ENCODE assay signal across 16 cellular contexts in genomic region chr15:74855857-74856256, GRCh38. TPM values are rescaled to one million over a fixed set of nuclear protein-coding genes. Genes with fewer than 3 reads are reported as not detected.
A peak's percentile ranks its signal among the peaks of the same experiment; 100 is the strongest.
DNase-seq lines count a peak whose midpoint lies in the region; ATAC-seq, FAIRE-seq and TF ChIP-seq lines count a peak whose summit lies in the region.
"Had no signal": no experiment of that assay in that cellular context is flagged by ENCODE, and none has a peak within 500 bp of the region (broad histone marks: within the 10 kb centered on the region; RNA-seq: fewer than 3 reads in every experiment).

No MANE protein-coding gene starts in this region.

- H2AFZ ChIP-seq in H1 (ENCODE audit: low read length): no peak overlapping the region

- H2BK12ac ChIP-seq in H1 (ENCODE audit: low read depth, low read length): no peak overlapping the region

- in situ Hi-C loops in transverse colon (cut with MboI; ENCODE audit: low pct_ligation_motif_present in 1 of 4, low pct_unique_long_range_greater_than_20kb in 1 of 4, low sequenced_read_pairs in 3 of 4): no loop called here

- no peaks in the 10 kb centered on the region for H3K9me3 Mint-ChIP-seq in activated naive CD4-positive, alpha-beta T cell treated with anti-CD3 and anti-CD28 coated beads for 36 hours

- H3K9ac ChIP-seq in H1 (replicated peaks in 1 of 4; ENCODE audit: extremely low read depth in 1 of 4, low read depth in 3 of 4, low read length in 3 of 4): no peak overlapping the region

- no peaks in the 10 kb centered on the region for H3K4me1 ChIP-seq in SJCRH30
- H3K4me1 ChIP-seq in H1 (replicated peaks in 1 of 4; ENCODE audit: control insufficient read depth in 3 of 4, insufficient read depth in 4 of 4, low read length in 3 of 4): peaks cover 0 to 1% (median 0%) of the 10 kb centered on the region in 4 experiments; a peak in 1 of 7 replicates
- H3K4me1 ChIP-seq in psoas muscle: peaks cover 42% of the 10 kb centered on the region
- H3K4me1 ChIP-seq in transverse colon: peaks cover 25 to 46% (median 41%) of the 10 kb centered on the region in 4 donors

- H3K56ac ChIP-seq in H1 (replicated peaks; ENCODE audit: insufficient read length, low read depth, low read length): no peak overlapping the region

- no peak overlapping the region for H2BK15ac ChIP-seq in H1 (ENCODE audit: low read length)

- peak overlapping the region; percentile 51 for H3K27ac Mint-ChIP-seq in activated naive CD4-positive, alpha-beta T cell treated with anti-CD3 and anti-CD28 coated beads for 36 hours

- TF ChIP-seq EP300 in H1 (IDR thresholded peaks at IDR 0.05; ENCODE audit: borderline replicate concordance in 1 of 2, low read depth in 2 of 2, low read length in 2 of 2): no peak
- no peak for TF ChIP-seq EP300 in transverse colon (IDR thresholded peaks at IDR 0.05; ENCODE audit: low read depth)

- WGBS in H1 (ENCODE audit: extremely low coverage in 1 of 2, insufficient coverage in 1 of 2, insufficient read length in 1 of 2, insufficient replicate concordance in 2 of 2, low coverage in 1 of 2, low lambda C conversion rate in 2 of 2, missing lambda C conversion rate in 1 of 2), 2 experiments: 91% methylated on average over 2 of the region's 2 CpGs; no CpG with 5 or more reads in 1 of the 2 experiments
- WGBS in psoas muscle, 3 donors: 32 to 52% (median 44%) methylated on average over 2 of the region's 2 CpGs
- 93% methylated on average over 2 of the region's 2 CpGs; no CpG with 5 or more reads in 1 of the 2 donors for WGBS in transverse colon (ENCODE audit: low coverage in 1 of 2), 2 donors

- H3K36me3 ChIP-seq in SJCRH30 (no peaks in the 10 kb centered on the region), H1 (ENCODE audit: control insufficient read depth in 2 of 4, insufficient read depth in 4 of 4, low read length in 3 of 4) (peaks cover 2 to 19% (median 10%) of the 10 kb centered on the region in 4 experiments; a peak in 6 of 8 replicates), psoas muscle (ENCODE audit: insufficient read depth in 1 of 2, low read depth in 1 of 2) (peaks cover 0 to 36% of the 10 kb centered on the region in 2 donors), transverse colon (peaks cover 0 to 28% (median 21%) of the 10 kb centered on the region in 4 donors)

- no peak overlapping the region for H2BK5ac ChIP-seq in H1 (ENCODE audit: low read depth, low read length)

- no peak overlapping the region for H3K18ac ChIP-seq in H1 (ENCODE audit: extremely low read depth, low read length)

- no peak for TF ChIP-seq CTCF in H1 (IDR thresholded peaks at IDR 0.05; ENCODE audit: control extremely low read depth in 1 of 3, insufficient read depth in 1 of 3, low read depth in 1 of 3, low read length in 3 of 3)
- no peak for TF ChIP-seq CTCF in psoas muscle (IDR thresholded peaks at IDR 0.05)
- TF ChIP-seq CTCF in transverse colon (IDR thresholded peaks at IDR 0.05): no peak
- TF ChIP-seq CTCF in omental fat pad (IDR thresholded peaks at IDR 0.05): no peak

- no peak overlapping the region for H2BK120ac ChIP-seq in H1 (replicated peaks; ENCODE audit: low read depth, low read length)

- DNase-seq in activated naive CD4-positive, alpha-beta T cell treated with anti-CD3 and anti-CD28 coated beads for 36 hours: no peak
- DNase-seq in activated naive CD4-positive, alpha-beta T cell (lab: John Stamatoyannopoulos, UW): no peak
- DNase-seq in SJCRH30: peak; percentile 32 to 47
- DNase-seq in H1 (ENCODE audit: low read depth in 1 of 2, low spot score in 2 of 2): no peak
- peak in 1 of 2 donors; percentile 78 for DNase-seq in psoas muscle
- DNase-seq in transverse colon: no peak
- DNase-seq in omental fat pad (ENCODE audit: low spot score): no peak
- no peak for DNase-seq in NCI-H526 (lab: John Stamatoyannopoulos, UW)
- DNase-seq: activated CD4-positive, CD25-positive, alpha-beta regulatory T cell treated with anti-CD3 and anti-CD28 coated beads, Interleukin-2, amount 50 U/mL, for 72 hours; KBM-7; lower lobe of right lung; NCI-H1105; NCI-H226; stimulated activated naive CD4-positive, alpha-beta T cell treated with Interleukin-2 at 50 U/mL for 16 hours; SW 1271 had no signal

- TF ChIP-seq RAD21 in H1 (IDR thresholded peaks at IDR 0.05 in 1 of 2, conservative IDR thresholded peaks at IDR 0.05 in 1 of 2; ENCODE audit: low read depth in 2 of 2, low read length in 2 of 2): no peak

- H3K4ac ChIP-seq in H1 (replicated peaks; ENCODE audit: insufficient read length, low read depth, low read length): no peak overlapping the region

- no peaks in the 10 kb centered on the region for H3K23me2 ChIP-seq in H1 (ENCODE audit: low read depth, low read length)

- H3K14ac ChIP-seq in H1 (ENCODE audit: insufficient read length): no peak overlapping the region

- H3K4me2 ChIP-seq in H1 (ENCODE audit: insufficient read depth in 1 of 2, low read depth in 2 of 2, low read length in 2 of 2): no peak overlapping the region

- CTCF ChIA-PET in activated naive CD4-positive, alpha-beta T cell treated with anti-CD3 and anti-CD28 coated beads for 36 hours (lab: Charles Lee): interaction anchor here (0.6 to 3.1 kb wide), 3 partner anchors 45 to 221 kb away, joined by 3 to 9 read pairs (median 3); no protein-coding TSS in a partner anchor
- CTCF ChIA-PET in H1 (lab: Charles Lee; ENCODE audit: partially characterized antibody): interaction anchor here (0.6 to 4.9 kb wide), 12 partner anchors 12 to 1053 kb away, joined by 3 to 24 read pairs (median 4); partner anchors contain the start of gene ULK3

- no peak overlapping the region for H3K4me3 Mint-ChIP-seq in activated naive CD4-positive, alpha-beta T cell treated with anti-CD3 and anti-CD28 coated beads for 36 hours

- POLR2A ChIA-PET in H1 (lab: Charles Lee; ENCODE audit: partially characterized antibody): interaction anchor here (1.1 to 2.3 kb wide), 2 partner anchors 44 to 51 kb away, joined by 3 to 6 read pairs; partner anchors contain the start of gene FAM219B

- H2BK20ac ChIP-seq in H1 (ENCODE audit: low read length): no peak overlapping the region

- FAIRE-seq in H1 (lab: Jason Lieb, UNC): no peak

- H3K4me3 ChIP-seq in SJCRH30 (no peak overlapping the region), H1 (ENCODE audit: extremely low read depth in 1 of 4, insufficient read depth in 2 of 4, low read depth in 3 of 4, low read length in 4 of 4) (no peak overlapping the region), psoas muscle (no peak overlapping the region), transverse colon (no peak overlapping the region)
- H3K4me3 ChIP-seq: lower lobe of right lung had no signal

- H3K79me1 ChIP-seq in H1 (ENCODE audit: low read depth, low read length): peaks cover 6% of the 10 kb centered on the region

- peaks cover 0 to 8% of the 10 kb centered on the region in 2 experiments for H4K20me1 ChIP-seq in H1 (replicated peaks in 1 of 2; ENCODE audit: control insufficient read depth in 1 of 2, insufficient read depth in 2 of 2, low read length in 2 of 2)

- ATAC-seq in psoas muscle (peak; percentile 80 to 85 (median 83)), omental fat pad (ENCODE audit: low FRiP score) (no peak)
- ATAC-seq: lower lobe of right lung had no signal

- no peaks in the 10 kb centered on the region for H3K27me3 Mint-ChIP-seq in activated naive CD4-positive, alpha-beta T cell treated with anti-CD3 and anti-CD28 coated beads for 36 hours (ENCODE audit: low read depth)

- H3K4me1 Mint-ChIP-seq in activated naive CD4-positive, alpha-beta T cell treated with anti-CD3 and anti-CD28 coated beads for 36 hours (ENCODE audit: low read depth): peaks cover 35% of the 10 kb centered on the region

- no peak for TF ChIP-seq POLR2A in H1 (IDR thresholded peaks at IDR 0.05; ENCODE audit: control extremely low read depth in 1 of 2, low read depth in 2 of 2, low read length in 2 of 2)
- no peak for TF ChIP-seq POLR2A in transverse colon (IDR thresholded peaks at IDR 0.05)

- H4K5ac ChIP-seq in H1 (ENCODE audit: insufficient read length, low read depth, low read length): no peak overlapping the region

- peaks cover 9% of the 10 kb centered on the region for H3K36me3 Mint-ChIP-seq in activated naive CD4-positive, alpha-beta T cell treated with anti-CD3 and anti-CD28 coated beads for 36 hours (ENCODE audit: low read depth)

- peak overlapping the region; percentile 71; the same call in 1 of the 2 replicates for H4K8ac ChIP-seq in H1 (ENCODE audit: extremely low read depth, insufficient read depth, low read length)

- intact Hi-C loops in activated naive CD4-positive, alpha-beta T cell treated with anti-CD3 and anti-CD28 coated beads for 36 hours (cut with micrococcal nuclease): no loop called here
- intact Hi-C loops in psoas muscle (cut with DNase I) (loop anchor here in 1 of 2 donors (5.0 kb wide), 1 partner anchor 46 kb away; no protein-coding TSS in a partner anchor), transverse colon (cut with DNase I; ENCODE audit: low total_unique reads) (no loop called here)

- no peaks in the 10 kb centered on the region for H3K79me2 ChIP-seq in H1 (ENCODE audit: control insufficient read depth in 1 of 2, insufficient read depth in 2 of 2, low read length in 2 of 2)

- H3K27ac ChIP-seq in SJCRH30 (no peak overlapping the region), H1 (ENCODE audit: low read depth, low read length) (no peak overlapping the region), psoas muscle (peak overlapping the region; percentile 41), transverse colon (no peak overlapping the region)
- H3K27ac ChIP-seq: lower lobe of right lung, neutrophil had no signal

- H3K9me3 ChIP-seq in SJCRH30 (replicated peaks) (no peaks in the 10 kb centered on the region), H1 (ENCODE audit: insufficient read depth in 2 of 2, low read depth in 1 of 2, low read length in 1 of 2) (no peaks in the 10 kb centered on the region), psoas muscle (no peaks in the 10 kb centered on the region), transverse colon (no peaks in the 10 kb centered on the region)
- H3K9me3 ChIP-seq: lower lobe of right lung, neutrophil had no signal

- no peak overlapping the region for H4K91ac ChIP-seq in H1 (replicated peaks; ENCODE audit: insufficient read length, low read length)

- no peak overlapping the region for H2AK5ac ChIP-seq in H1 (ENCODE audit: low read depth, low read length)

- no peak overlapping the region for H3K23ac ChIP-seq in H1 (ENCODE audit: insufficient read length)

- H3K27me3 ChIP-seq in SJCRH30: no peaks in the 10 kb centered on the region
- H3K27me3 ChIP-seq in H1 (replicated peaks in 1 of 4; ENCODE audit: control insufficient read depth in 3 of 4, extremely low read depth in 1 of 4, insufficient read depth in 3 of 4, low read length in 3 of 4): no peaks in the 10 kb centered on the region
- no peaks in the 10 kb centered on the region for H3K27me3 ChIP-seq in psoas muscle (ENCODE audit: insufficient read depth in 3 of 3, low read length in 2 of 3)
- H3K27me3 ChIP-seq in transverse colon: no peaks in the 10 kb centered on the region
- H3K27me3 ChIP-seq: neutrophil had no signal

RNA-seq across cellular contexts. Expression of gene ULK3, which starts 12.9 kb away (rescaled TPM):
- total RNA-seq in activated naive CD4-positive, alpha-beta T cell treated with anti-CD3 and anti-CD28 coated beads for 36 hours: 10 to 100 TPM; 58.9 to 69.2 TPM
- total RNA-seq in SJCRH30 (2014; rRNA removed; shearing (Covaris generic)): 27.1 and 28.3 TPM in 2 replicates
- total RNA-seq in H1 (2021; fragmentation: NEBNext Ultra II Directional; extraction: Animal tissue kit (Norgen Biotek cat#: 25700)): 25.0 and 27.1 TPM in 2 replicates
- polyA plus RNA-seq in H1 (2011; rRNA removed): 34.4 and 52.2 TPM in 2 replicates
- 39.6 TPM for polyA plus RNA-seq in H1 (2011; cell fraction: cytosol; rRNA removed)
- 241 TPM for polyA plus RNA-seq in H1 (2011; cell fraction: nucleus; rRNA removed)
- polyA plus RNA-seq in H1 (2012, experiment 1 of 2): 23.8 to 32.8 TPM (median 27.6 TPM) in 4 replicates
- polyA plus RNA-seq in H1 (2012, experiment 2 of 2): 22.2 TPM
- 23.5 TPM for polyA plus RNA-seq in H1 (2013, experiment 1 of 2)
- 20.5 TPM for polyA plus RNA-seq in H1 (2013, experiment 2 of 2)
- polyA minus RNA-seq in H1 (2011; rRNA and poly(A)+ RNA removed): 22.9 and 29.2 TPM in 2 replicates
- 14.8 TPM for polyA minus RNA-seq in H1 (2011; cell fraction: cytosol; rRNA and poly(A)+ RNA removed)
- 30.0 TPM for polyA minus RNA-seq in H1 (2011; cell fraction: nucleus; rRNA and poly(A)+ RNA removed)
- 10 to 100 TPM; 17.7 to 34.5 (median 27.0) TPM for total RNA-seq in psoas muscle
- 10 to 100 TPM; 33.2 to 43.5 (median 42.8) TPM for polyA plus RNA-seq in psoas muscle
- 100 to 1,000 TPM; 138 to 473 (median 312) TPM for total RNA-seq in transverse colon
- 10 to 100 TPM; 23.2 to 52.6 (median 41.4) TPM for total RNA-seq in omental fat pad

RNA-seq across cellular contexts. Expression of gene SCAMP2, which starts 17.3 kb away (rescaled TPM):
- total RNA-seq in activated naive CD4-positive, alpha-beta T cell treated with anti-CD3 and anti-CD28 coated beads for 36 hours: 10 to 100 TPM; 60.6 TPM
- total RNA-seq in SJCRH30 (2014; rRNA removed; shearing (Covaris generic)): 25.8 and 29.2 TPM in 2 replicates
- total RNA-seq in H1 (2021; fragmentation: NEBNext Ultra II Directional; extraction: Animal tissue kit (Norgen Biotek cat#: 25700)): 40.3 and 41.7 TPM in 2 replicates
- polyA plus RNA-seq in H1 (2011; rRNA removed) (112 and 131 TPM in 2 replicates), psoas muscle (10 to 100 TPM; 40.2 to 73.6 (median 48.6) TPM)
- 54.5 TPM for polyA plus RNA-seq in H1 (2011; cell fraction: cytosol; rRNA removed)
- polyA plus RNA-seq in H1 (2011; cell fraction: nucleus; rRNA removed): 69.7 TPM
- 32.4 to 42.6 TPM (median 38.6 TPM) in 4 replicates for polyA plus RNA-seq in H1 (2012, experiment 1 of 2)
- polyA plus RNA-seq in H1 (2012, experiment 2 of 2): 42.5 TPM
- polyA plus RNA-seq in H1 (2013, experiment 1 of 2): 49.4 TPM
- polyA plus RNA-seq in H1 (2013, experiment 2 of 2): 59.2 TPM
- 83.8 and 86.8 TPM in 2 replicates for polyA minus RNA-seq in H1 (2011; rRNA and poly(A)+ RNA removed)
- polyA minus RNA-seq in H1 (2011; cell fraction: cytosol; rRNA and poly(A)+ RNA removed): 39.1 TPM
- 29.2 TPM for polyA minus RNA-seq in H1 (2011; cell fraction: nucleus; rRNA and poly(A)+ RNA removed)
- total RNA-seq in psoas muscle (10 to 100 TPM; 32.1 to 67.3 (median 52.6) TPM), transverse colon (100 to 1,000 TPM; 154 to 234 (median 193) TPM), omental fat pad (10 to 100 TPM; 55.5 to 99.4 (median 63.7) TPM)

RNA-seq across cellular contexts. Expression of gene CPLX3, which starts 29.4 kb away (rescaled TPM):
- total RNA-seq in activated naive CD4-positive, alpha-beta T cell treated with anti-CD3 and anti-CD28 coated beads for 36 hours: not detected
- total RNA-seq in SJCRH30 (2014; rRNA removed; shearing (Covaris generic)): not detected in 2 replicates
- total RNA-seq in H1 (2021; fragmentation: NEBNext Ultra II Directional; extraction: Animal tissue kit (Norgen Biotek cat#: 25700)): not detected in 2 replicates
- polyA plus RNA-seq in H1 (2011; rRNA removed) (0.17 and 0.27 TPM in 2 replicates), psoas muscle (under 1 TPM in 2 of 3 donors, not detected in 1; 0.03 to 0.04 TPM)
- 0.23 TPM for polyA plus RNA-seq in H1 (2011; cell fraction: cytosol; rRNA removed)
- polyA plus RNA-seq in H1 (2011; cell fraction: nucleus; rRNA removed): 0.16 TPM
- polyA plus RNA-seq in H1 (2012, experiment 1 of 2): 0.08 to 0.19 TPM (median 0.08 TPM) in 3 of 4 replicates, not detected in the other
- polyA plus RNA-seq in H1 (2012, experiment 2 of 2): 0.09 TPM
- polyA plus RNA-seq in H1 (2013, experiment 1 of 2): 0.10 TPM
- 0.11 TPM for polyA plus RNA-seq in H1 (2013, experiment 2 of 2)
- polyA minus RNA-seq in H1 (2011; rRNA and poly(A)+ RNA removed): 0.28 TPM in 1 of 2 replicates, not detected in the other
- not detected for polyA minus RNA-seq in H1 (2011; cell fraction: cytosol; rRNA and poly(A)+ RNA removed)
- polyA minus RNA-seq in H1 (2011; cell fraction: nucleus; rRNA and poly(A)+ RNA removed): not detected
- total RNA-seq in psoas muscle (under 1 TPM in 1 of 4 donors, not detected in 3; 0.19 TPM), transverse colon (not detected), omental fat pad (not detected)
- total RNA-seq: lower lobe of right lung had no signal

RNA-seq across cellular contexts. Expression of gene MPI, which starts 34.0 kb away (rescaled TPM):
- 10 to 100 TPM; 55.2 to 56.1 TPM for total RNA-seq in activated naive CD4-positive, alpha-beta T cell treated with anti-CD3 and anti-CD28 coated beads for 36 hours
- 24.2 and 25.5 TPM in 2 replicates for total RNA-seq in SJCRH30 (2014; rRNA removed; shearing (Covaris generic))
- 31.0 and 32.9 TPM in 2 replicates for total RNA-seq in H1 (2021; fragmentation: NEBNext Ultra II Directional; extraction: Animal tissue kit (Norgen Biotek cat#: 25700))
- 74.8 and 79.0 TPM in 2 replicates for polyA plus RNA-seq in H1 (2011; rRNA removed)
- 88.7 TPM for polyA plus RNA-seq in H1 (2011; cell fraction: cytosol; rRNA removed)
- 104 TPM for polyA plus RNA-seq in H1 (2011; cell fraction: nucleus; rRNA removed)
- polyA plus RNA-seq in H1 (2012, experiment 1 of 2): 44.3 to 62.8 TPM (median 52.9 TPM) in 4 replicates
- polyA plus RNA-seq in H1 (2012, experiment 2 of 2): 63.0 TPM
- 23.0 TPM for polyA plus RNA-seq in H1 (2013, experiment 1 of 2)
- polyA plus RNA-seq in H1 (2013, experiment 2 of 2): 22.5 TPM
- polyA minus RNA-seq in H1 (2011; rRNA and poly(A)+ RNA removed): 100 and 102 TPM in 2 replicates
- polyA minus RNA-seq in H1 (2011; cell fraction: cytosol; rRNA and poly(A)+ RNA removed): 31.6 TPM
- polyA minus RNA-seq in H1 (2011; cell fraction: nucleus; rRNA and poly(A)+ RNA removed): 57.5 TPM
- total RNA-seq in psoas muscle: 10 to 100 TPM; 37.6 to 61.2 (median 43.2) TPM
- 10 to 100 TPM; 26.4 to 50.5 (median 38.9) TPM for polyA plus RNA-seq in psoas muscle
- total RNA-seq in transverse colon: 100 to 1,000 TPM in 2 of 4 donors, 10 to 100 TPM in 2; 63.1 to 176 (median 98.4) TPM
- 10 to 100 TPM; 35.9 to 52.2 (median 44.7) TPM for total RNA-seq in omental fat pad

RNA-seq across cellular contexts. Expression of gene LMAN1L, which starts 43.2 kb away (rescaled TPM):
- not detected for total RNA-seq in activated naive CD4-positive, alpha-beta T cell treated with anti-CD3 and anti-CD28 coated beads for 36 hours
- total RNA-seq in SJCRH30 (2014; rRNA removed; shearing (Covaris generic)): not detected in 2 replicates
- not detected in 2 replicates for total RNA-seq in H1 (2021; fragmentation: NEBNext Ultra II Directional; extraction: Animal tissue kit (Norgen Biotek cat#: 25700))
- polyA plus RNA-seq in H1 (2011; rRNA removed) (not detected in 2 replicates), psoas muscle (not detected)
- polyA plus RNA-seq in H1 (2011; cell fraction: cytosol; rRNA removed): 0.03 TPM
- not detected for polyA plus RNA-seq in H1 (2011; cell fraction: nucleus; rRNA removed)
- polyA plus RNA-seq in H1 (2012, experiment 1 of 2): not detected in 4 replicates
- not detected for polyA plus RNA-seq in H1 (2012, experiment 2 of 2)
- not detected for polyA plus RNA-seq in H1 (2013, experiment 1 of 2)
- not detected for polyA plus RNA-seq in H1 (2013, experiment 2 of 2)
- polyA minus RNA-seq in H1 (2011; rRNA and poly(A)+ RNA removed): not detected in 2 replicates
- not detected for polyA minus RNA-seq in H1 (2011; cell fraction: cytosol; rRNA and poly(A)+ RNA removed)
- not detected for polyA minus RNA-seq in H1 (2011; cell fraction: nucleus; rRNA and poly(A)+ RNA removed)
- total RNA-seq in psoas muscle (under 1 TPM in 2 of 4 donors, not detected in 2; 0.36 to 0.66 TPM), transverse colon (10 to 100 TPM in 1 of 4 donors, not detected in 3; 20.2 TPM), omental fat pad (not detected)
- total RNA-seq: lower lobe of right lung had no signal

Comparison
In these comparisons a context has a peak if more than half of its experiments do, and no peak if none do; other contexts are left out.
1. DNase-seq: peak in SJCRH30 (2 of 2); none in activated naive CD4-positive, alpha-beta T cell treated with anti-CD3 and anti-CD28 coated beads for 36 hours (single experiment), activated naive CD4-positive, alpha-beta T cell (0 of 4), H1 (0 of 2), transverse colon (single experiment), omental fat pad (single experiment) and NCI-H526 (0 of 2).